ENCODE assay signal across 27 cellular contexts in the genomic region with DNA sequence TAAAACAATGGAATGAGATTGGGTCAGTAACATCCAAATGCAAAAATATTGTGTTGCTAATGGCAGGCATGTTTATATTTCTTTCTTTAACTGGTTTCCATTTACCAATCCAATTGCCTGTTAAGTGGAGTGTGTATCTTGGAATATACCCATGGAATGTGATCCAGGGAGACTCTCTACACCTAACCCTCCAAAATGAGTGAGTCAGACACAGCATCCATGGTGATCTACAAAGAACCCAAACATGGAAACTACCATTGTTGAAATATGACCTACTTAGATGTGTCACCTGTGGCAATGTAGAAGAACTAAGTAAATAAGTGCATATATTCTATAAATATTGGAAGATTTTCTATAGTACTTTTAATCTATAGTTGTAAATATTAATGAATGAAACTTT.
DNase-seq lines count a peak whose midpoint lies in the region; ATAC-seq, FAIRE-seq and TF ChIP-seq lines count a peak whose summit lies in the region.
"Had no signal": no experiment of that assay in that cellular context is flagged by ENCODE, and none has a peak within 500 bp of the region (broad histone marks: within the 10 kb centered on the region; RNA-seq: fewer than 3 reads in every experiment).

No MANE protein-coding gene starts in this region.

- BruUV-seq in A673 (replicated peaks; lab: Mats Ljungman, UMichigan), result no TSS peak

- no peak overlapping the region for H3K4me2 ChIP-seq in astrocyte (ENCODE audit: low read length)

- no peak overlapping the region for H3K27ac Mint-ChIP-seq in astrocyte (ENCODE audit: unreplicated experiment)
- H3K27ac Mint-ChIP-seq: activated CD8-positive, alpha-beta memory T cell treated with anti-CD3 and anti-CD28 coated beads, Interleukin-2, amount 10 ng/mL, durations not matched to agents 7 days and 5 days; activated naive CD8-positive, alpha-beta T cell treated with anti-CD3 and anti-CD28 coated beads, Interleukin-2, amount 50 U/mL, for 24 hours; activated T-helper 2 cell treated with anti-CD3 and anti-CD28 coated beads, Interferon-gamma antibody, Interleukin-2, Interleukin-4, amounts not matched to agents 10 μg/mL and 5 μg/mL and 100 μg/mL, durations not matched to agents 14 hours and 24 hours and 36 hours; natural killer cell treated with Interleukin-12 subunit alpha and Interleukin-12 subunit beta and Interleukin-15 and Interleukin-18, amount 100 ng/mL, for 72 hours had no signal

- H3K79me2 ChIP-seq in astrocyte (ENCODE audit: insufficient read depth, low read length), result no peaks in the 10 kb centered on the region

- no peak for FAIRE-seq in astrocyte (lab: Jason Lieb, UNC)
- FAIRE-seq: GM12891, H54, islet of Langerhans had no signal

- H3K4me1 ChIP-seq in astrocyte (ENCODE audit: insufficient read depth, low read length) (no peaks in the 10 kb centered on the region), A673 (ENCODE audit: insufficient read depth, low read length, poor library complexity, severe bottlenecking) (no peaks in the 10 kb centered on the region)
- H3K4me1 ChIP-seq: heart left ventricle, pancreas, transverse colon had no signal

- H4K20me1 ChIP-seq in astrocyte (ENCODE audit: insufficient read depth, low read length), result no peaks in the 10 kb centered on the region

- no peaks in the 10 kb centered on the region for H3K36me3 ChIP-seq in astrocyte (ENCODE audit: insufficient read depth, low read length)
- H3K36me3 ChIP-seq in A673 (ENCODE audit: insufficient read depth, low read length, poor library complexity, severe bottlenecking), result no peaks in the 10 kb centered on the region
- H3K36me3 ChIP-seq: esophagus muscularis mucosa, heart left ventricle, pancreas, sigmoid colon, transverse colon had no signal

- H3K9me3 Mint-ChIP-seq in astrocyte (ENCODE audit: unreplicated experiment), result no peaks in the 10 kb centered on the region
- H3K9me3 Mint-ChIP-seq: natural killer cell treated with Interleukin-12 subunit alpha and Interleukin-12 subunit beta and Interleukin-15 and Interleukin-18, amount 100 ng/mL, for 72 hours had no signal

- H3K27me3 Mint-ChIP-seq in astrocyte (ENCODE audit: low read depth, unreplicated experiment), result no peaks in the 10 kb centered on the region
- H3K27me3 Mint-ChIP-seq: activated CD8-positive, alpha-beta memory T cell treated with anti-CD3 and anti-CD28 coated beads, Interleukin-2, amount 10 ng/mL, durations not matched to agents 7 days and 5 days; activated naive CD8-positive, alpha-beta T cell treated with anti-CD3 and anti-CD28 coated beads, Interleukin-2, amount 50 U/mL, for 24 hours had no signal

- DNase-seq in COLO668 (lab: John Stamatoyannopoulos, UW; ENCODE audit: unreplicated experiment) (peak; percentile 25), HFF-Myc (ENCODE audit: extremely low read depth, low read depth) (peak; percentile 46), astrocyte (ENCODE audit: low read depth) (peak; percentile 87), fibroblast of the aortic adventitia (ENCODE audit: low read depth) (peak; percentile 69), hepatic stellate cell (ENCODE audit: low spot score) (no peak), COR-L47 (lab: John Stamatoyannopoulos, UW) (no peak), A673 (ENCODE audit: low spot score) (no peak)
- DNase-seq: activated CD4-positive, alpha-beta T cell treated with anti-CD3 and anti-CD28 coated beads for 4 hours; activated CD8-positive, alpha-beta memory T cell treated with anti-CD3 and anti-CD28 coated beads, Interleukin-2, amount 10 ng/mL, durations not matched to agents 7 days and 5 days; activated naive CD8-positive, alpha-beta T cell treated with anti-CD3 and anti-CD28 coated beads, Interleukin-2, amount 50 U/mL, for 24 hours; Calu3; caudate nucleus; heart left ventricle; MM.1S; NCI-H1694; pancreas; SHP77; sigmoid colon; stimulated activated naive CD4-positive, alpha-beta T cell; transverse colon had no signal

- H3K9ac ChIP-seq in astrocyte (ENCODE audit: low read length), result no peak overlapping the region

- H3K9me3 ChIP-seq in astrocyte (ENCODE audit: insufficient read depth, low read depth, low read length), result no peaks in the 10 kb centered on the region
- H3K9me3 ChIP-seq in A673 (ENCODE audit: low read depth, low read length, poor library complexity, severe bottlenecking), result no peaks in the 10 kb centered on the region
- H3K9me3 ChIP-seq: pancreas, sigmoid colon, transverse colon had no signal

- no peak overlapping the region for H2AFZ ChIP-seq in astrocyte (ENCODE audit: low read depth, low read length)

- no peak overlapping the region for H3K4me3 Mint-ChIP-seq in astrocyte (ENCODE audit: unreplicated experiment)
- H3K4me3 Mint-ChIP-seq: activated CD8-positive, alpha-beta memory T cell treated with anti-CD3 and anti-CD28 coated beads, Interleukin-2, amount 10 ng/mL, durations not matched to agents 7 days and 5 days; activated naive CD8-positive, alpha-beta T cell treated with anti-CD3 and anti-CD28 coated beads, Interleukin-2, amount 50 U/mL, for 24 hours; natural killer cell treated with Interleukin-12 subunit alpha and Interleukin-12 subunit beta and Interleukin-15 and Interleukin-18, amount 100 ng/mL, for 72 hours had no signal

- CTCF ChIA-PET in A673 (lab: Charles Lee), result no interaction called here

- TF ChIP-seq CTCF in HFF-Myc (IDR thresholded peaks at IDR 0.05; ENCODE audit: low read depth, low read length, missing control alignments) (no peak), astrocyte (IDR thresholded peaks at IDR 0.05; ENCODE audit: insufficient read depth, low read depth, low read length) (no peak), fibroblast of the aortic adventitia (IDR thresholded peaks at IDR 0.05; ENCODE audit: insufficient read depth, low read length) (no peak), A673 (conservative IDR thresholded peaks at IDR 0.05; ENCODE audit: low read depth, low read length) (no peak)

- no peaks in the 10 kb centered on the region for H3K27me3 ChIP-seq in astrocyte (ENCODE audit: insufficient read depth, low read length)
- no peaks in the 10 kb centered on the region for H3K27me3 ChIP-seq in A673 (replicated peaks; ENCODE audit: insufficient read depth, low read depth, low read length, poor library complexity)
- H3K27me3 ChIP-seq: esophagus muscularis mucosa, heart left ventricle, pancreas, sigmoid colon, transverse colon had no signal

- H3K4me3 ChIP-seq in HFF-Myc (replicated peaks; ENCODE audit: low read depth, low read length) (no peak overlapping the region), astrocyte (ENCODE audit: insufficient read depth, low read depth, low read length) (no peak overlapping the region), fibroblast of the aortic adventitia (ENCODE audit: low read depth, low read length) (no peak overlapping the region), A673 (ENCODE audit: low read depth, low read length, poor library complexity, severe bottlenecking) (no peak overlapping the region)
- H3K4me3 ChIP-seq: esophagus muscularis mucosa, heart left ventricle, pancreas, sigmoid colon, transverse colon had no signal

- intact Hi-C loops in A673 (cut with micrococcal nuclease; ENCODE audit: unreplicated experiment), result no loop called here

- POLR2A ChIA-PET in A673 (lab: Charles Lee; ENCODE audit: low non-redundant PET), result no interaction called here

- H3K36me3 Mint-ChIP-seq in astrocyte (ENCODE audit: low read depth, unreplicated experiment), result no peaks in the 10 kb centered on the region
- H3K36me3 Mint-ChIP-seq: activated CD8-positive, alpha-beta memory T cell treated with anti-CD3 and anti-CD28 coated beads, Interleukin-2, amount 10 ng/mL, durations not matched to agents 7 days and 5 days; natural killer cell treated with Interleukin-12 subunit alpha and Interleukin-12 subunit beta and Interleukin-15 and Interleukin-18, amount 100 ng/mL, for 72 hours had no signal

- no peak overlapping the region for H3K27ac ChIP-seq in astrocyte (ENCODE audit: low read depth, low read length)
- no peak overlapping the region for H3K27ac ChIP-seq in A673 (ENCODE audit: low read depth, low read length, poor library complexity, severe bottlenecking)
- H3K27ac ChIP-seq: heart left ventricle, pancreas, sigmoid colon, transverse colon had no signal

- ATAC-seq in HG03175 (IDR thresholded peaks at IDR 0.05; ENCODE audit: unreplicated experiment), result no peak
- ATAC-seq: activated CD8-positive, alpha-beta memory T cell treated with anti-CD3 and anti-CD28 coated beads, Interleukin-2, amount 10 ng/mL, durations not matched to agents 7 days and 5 days; activated naive CD8-positive, alpha-beta T cell treated with anti-CD3 and anti-CD28 coated beads, Interleukin-2, amount 50 U/mL, for 24 hours; heart left ventricle; natural killer cell treated with Interleukin-12 subunit alpha and Interleukin-12 subunit beta and Interleukin-15 and Interleukin-18, amount 100 ng/mL, for 72 hours; pancreas had no signal

- no peaks in the 10 kb centered on the region for H3K4me1 Mint-ChIP-seq in astrocyte (ENCODE audit: low read depth, unreplicated experiment)
- H3K4me1 Mint-ChIP-seq: activated CD8-positive, alpha-beta memory T cell treated with anti-CD3 and anti-CD28 coated beads, Interleukin-2, amount 10 ng/mL, durations not matched to agents 7 days and 5 days; activated naive CD8-positive, alpha-beta T cell treated with anti-CD3 and anti-CD28 coated beads, Interleukin-2, amount 50 U/mL, for 24 hours had no signal

Comparison
In these comparisons a context has a peak if more than half of its experiments do, and no peak if none do; other contexts are left out.
1. DNase-seq: peak in COLO668 (single experiment), HFF-Myc (single experiment), astrocyte (single experiment) and fibroblast of the aortic adventitia (single experiment); none in hepatic stellate cell (single experiment), COR-L47 (single experiment) and A673 (single experiment).